In the genomic region with DNA sequence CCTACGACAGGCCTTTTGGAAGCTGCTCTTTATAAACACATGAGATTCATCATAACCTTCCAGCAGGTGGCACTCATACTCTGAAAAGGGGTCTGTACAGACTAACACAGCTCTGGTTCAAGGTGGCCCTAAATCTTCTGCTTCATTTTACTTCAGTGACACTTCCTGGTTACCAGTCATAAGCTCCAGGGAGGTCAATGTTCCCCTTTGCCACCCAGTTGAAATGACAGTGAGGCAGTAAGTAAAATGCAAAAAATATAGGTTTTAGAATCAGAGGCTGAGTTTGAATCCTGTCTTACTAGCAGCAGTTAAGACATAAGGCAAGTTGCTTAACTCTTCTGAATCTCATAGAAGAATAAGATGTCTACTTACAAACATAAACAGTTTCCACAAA, we compare ENCODE assay signal across 8 cellular contexts.
A peak's percentile ranks its signal among the peaks of the same experiment; 100 is the strongest.
DNase-seq lines count a peak whose midpoint lies in the region; ATAC-seq, FAIRE-seq and TF ChIP-seq lines count a peak whose summit lies in the region.

No MANE protein-coding gene starts in this region.

- no peak overlapping the region for H3K27ac ChIP-seq in SU-DHL-6 (ENCODE audit: low read depth, low read length)
- no peak overlapping the region; the same call in 1 of the 2 replicates for H3K27ac ChIP-seq in GM12878 (ENCODE audit: control insufficient read depth, insufficient read depth)

- WGBS in GM12878 (ENCODE audit: insufficient coverage, insufficient replicate concordance, low lambda C conversion rate, missing lambda C conversion rate), result 8% methylated on average over 1 of the region's 1 CpG

- TF ChIP-seq RAD21 in GM12878 (IDR thresholded peaks at IDR 0.05; ENCODE audit: insufficient read depth, low read depth, low read length), result peak; percentile 99

- no peaks in the 10 kb centered on the region for H3K27me3 ChIP-seq in SU-DHL-6 (ENCODE audit: low read length)
- no peaks in the 10 kb centered on the region for H3K27me3 ChIP-seq in GM12878 (replicated peaks in 1 of 2; ENCODE audit: control insufficient read depth in 2 of 2, insufficient read depth in 2 of 2, low read length in 1 of 2)

- H3K4me3 ChIP-seq in SU-DHL-6 (ENCODE audit: insufficient read depth, low read length, poor library complexity, severe bottlenecking), result no peak overlapping the region
- no peak overlapping the region for H3K4me3 ChIP-seq in GM12878

- intact Hi-C loops in Right ventricle myocardium inferior (cut with DNase I) (loop anchor here (1.0 to 5.0 kb wide), 5 partner anchors 135 to 315 kb away; partner anchors contain the start of gene CDK19), cardiac septum (cut with DNase I) (loop anchor here (2.0 to 5.0 kb wide), 5 partner anchors 130 to 266 kb away; partner anchors contain the start of gene AMD1), GM12878 (cut with micrococcal nuclease; ENCODE audit: unreplicated experiment) (loop anchor here (1.0 to 5.0 kb wide), 6 partner anchors 100 to 315 kb away; no protein-coding TSS in a partner anchor)

- H3K4me2 ChIP-seq in SU-DHL-6 (ENCODE audit: low read depth, low read length, poor library complexity, severe bottlenecking), result no peak overlapping the region
- no peak overlapping the region; the same call in 1 of the 2 replicates for H3K4me2 ChIP-seq in GM12878 (ENCODE audit: control insufficient read depth, insufficient read depth)

- TF ChIP-seq CTCF in SU-DHL-6 (IDR thresholded peaks at IDR 0.05; ENCODE audit: insufficient read depth, low read length, poor library complexity, severe bottlenecking) (peak; percentile 55), GM12878 (IDR thresholded peaks at IDR 0.05 in 2 of 3, conservative IDR thresholded peaks at IDR 0.05 in 1 of 3; ENCODE audit: control insufficient read depth in 2 of 3, extremely low read depth in 1 of 3, insufficient read depth in 1 of 3, low read depth in 3 of 3, low read length in 3 of 3) (peak; percentile 59 to 83 (median 70); a peak in 5 of 6 replicates)

- no peaks in the 10 kb centered on the region for H4K20me1 ChIP-seq in SU-DHL-6 (ENCODE audit: low read depth, low read length)
- no peaks in the 10 kb centered on the region for H4K20me1 ChIP-seq in GM12878 (ENCODE audit: control insufficient read depth, insufficient read depth)

- H3K9me3 ChIP-seq in SU-DHL-6 (ENCODE audit: insufficient read depth, low read length), result no peaks in the 10 kb centered on the region
- H3K9me3 ChIP-seq in GM12878 (replicated peaks; ENCODE audit: control insufficient read depth, insufficient read depth, low read length), result no peaks in the 10 kb centered on the region

- H3K36me3 ChIP-seq in SU-DHL-6 (ENCODE audit: low read length) (no peaks in the 10 kb centered on the region), GM12878 (ENCODE audit: control insufficient read depth in 2 of 2, insufficient read depth in 2 of 2, low read length in 1 of 2) (no peaks in the 10 kb centered on the region)

- no TSS peak for BruUV-seq in GM12878 (replicated peaks; lab: Mats Ljungman, UMichigan)

- TF ChIP-seq POLR2A in GM12878 (IDR thresholded peaks at IDR 0.05; ENCODE audit: low read depth, low read length), result no peak

- SMC1A ChIA-PET in GM12878 (lab: Charles Lee; ENCODE audit: uncharacterized antibody, unreplicated experiment), result interaction anchor here (0.7 to 6.8 kb wide), 35 partner anchors 8 to 329 kb away, joined by 3 to 117 read pairs (median 5); partner anchors contain the start of genes AMD1, GTF3C6 and RPF2

- DNase-seq in Right ventricle myocardium inferior (ENCODE audit: missing footprints) (no peak), cardiac septum (ENCODE audit: low spot score) (no peak), NCI-H1105 treated with DMSO at 0.1 percent for 48 hours (lab: John Stamatoyannopoulos, UW) (peak; percentile 85), GM12878 (ENCODE audit: low read depth, low spot score) (peak; percentile 85), iPS DF 4.7 (ENCODE audit: extremely low read depth, low spot score) (peak; percentile 28), smooth muscle cell of the brain vasculature (ENCODE audit: low read depth, low spot score) (peak; percentile 53)

- peak; percentile 88 for FAIRE-seq in GM12878 (lab: Jason Lieb, UNC)

- peak overlapping the region; percentile 36 for H2AFZ ChIP-seq in SU-DHL-6 (ENCODE audit: low read depth, low read length, severe bottlenecking)
- H2AFZ ChIP-seq in GM12878 (ENCODE audit: control insufficient read depth, low read depth, low read length), result peak overlapping the region; percentile 63

- CTCF ChIA-PET in GM12878 (lab: Yijun Ruan, JAX), result interaction anchor here (0.7 to 4.0 kb wide), 45 partner anchors 8 to 532 kb away, joined by 3 to 91 read pairs (median 5); partner anchors contain the start of genes AMD1, CDK19 and GTF3C6

- no peaks in the 10 kb centered on the region for H3K9me2 ChIP-seq in SU-DHL-6 (replicated peaks; ENCODE audit: insufficient read depth, low read length)

- H3K79me2 ChIP-seq in SU-DHL-6 (ENCODE audit: insufficient read depth, low read length) (no peaks in the 10 kb centered on the region), GM12878 (ENCODE audit: control insufficient read depth, insufficient read depth, low read length) (no peaks in the 10 kb centered on the region)

- 0 out of 2 replicates have a peak, but pooled peaks cover 6% of the 10 kb centered on the region for H3K4me1 ChIP-seq in GM12878 (ENCODE audit: control insufficient read depth, insufficient read depth, low read length)

- RAD21 ChIA-PET in GM12878 (lab: Charles Lee; ENCODE audit: unreplicated experiment), result interaction anchor here (0.6 to 3.9 kb wide), 38 partner anchors 9 to 1368 kb away, joined by 3 to 98 read pairs (median 4); partner anchors contain the start of genes AMD1, CDK19 and GTF3C6

- H3F3A ChIP-seq in SU-DHL-6 (ENCODE audit: insufficient read depth), result no peaks in the 10 kb centered on the region

- H3K9ac ChIP-seq in SU-DHL-6 (ENCODE audit: low read length) (no peak overlapping the region), GM12878 (ENCODE audit: control insufficient read depth, insufficient read depth, low read length) (no peak overlapping the region)

- in situ Hi-C loops in GM12878 (cut with MboI), result loop anchor here (5.0 kb wide), 2 partner anchors 195 to 265 kb away; no protein-coding TSS in a partner anchor

- ATAC-seq in Right ventricle myocardium inferior, result peak; percentile 98
- peak; percentile 91 for ATAC-seq in HG02840 (IDR thresholded peaks at IDR 0.05; ENCODE audit: low FRiP score, unreplicated experiment)
- ATAC-seq in GM12878, result peak; percentile 100

- no peak for TF ChIP-seq EP300 in GM12878 (IDR thresholded peaks at IDR 0.05; ENCODE audit: borderline replicate concordance in 1 of 2, control insufficient read depth in 1 of 2, low read depth in 2 of 2, low read length in 2 of 2)

- POLR2A ChIA-PET in GM12878 (lab: Charles Lee), result interaction anchor here (0.6 to 2.1 kb wide), 3 partner anchors 10 to 360 kb away, joined by 3 to 11 read pairs (median 5); no protein-coding TSS in a partner anchor

TF ChIP-seq in GM12878, 131 proteins besides CTCF, POLR2A, EP300 and RAD21 (continues in another document):
- TF ChIP-seq, protein P1, sequence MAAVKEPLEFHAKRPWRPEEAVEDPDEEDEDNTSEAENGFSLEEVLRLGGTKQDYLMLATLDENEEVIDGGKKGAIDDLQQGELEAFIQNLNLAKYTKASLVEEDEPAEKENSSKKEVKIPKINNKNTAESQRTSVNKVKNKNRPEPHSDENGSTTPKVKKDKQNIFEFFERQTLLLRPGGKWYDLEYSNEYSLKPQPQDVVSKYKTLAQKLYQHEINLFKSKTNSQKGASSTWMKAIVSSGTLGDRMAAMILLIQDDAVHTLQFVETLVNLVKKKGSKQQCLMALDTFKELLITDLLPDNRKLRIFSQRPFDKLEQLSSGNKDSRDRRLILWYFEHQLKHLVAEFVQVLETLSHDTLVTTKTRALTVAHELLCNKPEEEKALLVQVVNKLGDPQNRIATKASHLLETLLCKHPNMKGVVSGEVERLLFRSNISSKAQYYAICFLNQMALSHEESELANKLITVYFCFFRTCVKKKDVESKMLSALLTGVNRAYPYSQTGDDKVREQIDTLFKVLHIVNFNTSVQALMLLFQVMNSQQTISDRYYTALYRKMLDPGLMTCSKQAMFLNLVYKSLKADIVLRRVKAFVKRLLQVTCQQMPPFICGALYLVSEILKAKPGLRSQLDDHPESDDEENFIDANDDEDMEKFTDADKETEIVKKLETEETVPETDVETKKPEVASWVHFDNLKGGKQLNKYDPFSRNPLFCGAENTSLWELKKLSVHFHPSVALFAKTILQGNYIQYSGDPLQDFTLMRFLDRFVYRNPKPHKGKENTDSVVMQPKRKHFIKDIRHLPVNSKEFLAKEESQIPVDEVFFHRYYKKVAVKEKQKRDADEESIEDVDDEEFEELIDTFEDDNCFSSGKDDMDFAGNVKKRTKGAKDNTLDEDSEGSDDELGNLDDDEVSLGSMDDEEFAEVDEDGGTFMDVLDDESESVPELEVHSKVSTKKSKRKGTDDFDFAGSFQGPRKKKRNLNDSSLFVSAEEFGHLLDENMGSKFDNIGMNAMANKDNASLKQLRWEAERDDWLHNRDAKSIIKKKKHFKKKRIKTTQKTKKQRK (IDR thresholded peaks at IDR 0.05; ENCODE audit: low read depth, low read length), result no peak
- TF ChIP-seq RAD51 (IDR thresholded peaks at IDR 0.05) (no peak), SMC3 (IDR thresholded peaks at IDR 0.05; ENCODE audit: borderline replicate concordance, low read length) (peak; percentile 95), SRF (IDR thresholded peaks at IDR 0.05; ENCODE audit: low read depth in 2 of 2, low read length in 2 of 2) (no peak), IRF4 (IDR thresholded peaks at IDR 0.05; ENCODE audit: low read depth, low read length) (0 out of 2 replicates have a peak, but pooled peaks have one; percentile 43), SREBF2 (IDR thresholded peaks at IDR 0.05; ENCODE audit: low read length) (no peak)

Comparison
In these comparisons a context has a peak if more than half of its experiments do, and no peak if none do; other contexts are left out.
1. DNase-seq: peak in NCI-H1105 treated with DMSO at 0.1 percent for 48 hours (single experiment), GM12878 (single experiment), iPS DF 4.7 (single experiment) and smooth muscle cell of the brain vasculature (single experiment); none in Right ventricle myocardium inferior (single experiment) and cardiac septum (single experiment).
2. Peak in every context shown above with its lines, with median percentiles within 50 percentile points of each other: ATAC-seq.